8 cellular contexts compared by ENCODE assay signal in the genomic region with DNA sequence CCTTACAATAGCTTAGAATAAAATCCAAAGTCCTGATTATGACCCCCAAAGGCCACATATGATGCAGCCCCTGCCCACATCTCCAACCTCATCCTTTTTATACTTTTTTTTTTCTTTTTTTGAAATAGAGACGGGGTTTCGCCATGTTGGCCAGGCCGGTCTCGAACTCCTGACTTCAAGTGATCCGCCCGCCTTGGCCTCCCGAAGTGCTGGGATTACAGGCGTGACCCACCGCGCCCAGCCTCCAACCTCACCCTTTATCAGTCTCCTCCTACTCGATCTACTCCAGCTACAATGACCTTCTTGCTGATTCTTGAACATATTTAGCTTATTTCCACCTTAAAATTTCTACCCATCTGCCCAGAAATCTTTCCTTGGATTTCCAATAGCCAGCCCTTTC. TPM values are rescaled to one million over a fixed set of nuclear protein-coding genes. Genes with fewer than 3 reads are reported as not detected.
DNase-seq lines count a peak whose midpoint lies in the region; ATAC-seq and TF ChIP-seq lines count a peak whose summit lies in the region.

No MANE protein-coding gene starts in this region.

- peak overlapping the region; percentile 98 for H3K27ac Mint-ChIP-seq in stimulated activated naive CD8-positive, alpha-beta T cell treated with anti-CD3 and anti-CD28 coated beads, Interleukin-15, Interleukin-2, amounts not matched to agents 100 ng/mL and 50 ng/mL, for 24 hours
- peak overlapping the region; percentile 99 for H3K27ac Mint-ChIP-seq in mesothelial cell of epicardium

- H3K4me1 ChIP-seq in body of pancreas, result peaks cover 33% of the 10 kb centered on the region

- no peak for TF ChIP-seq CTCF in brain microvascular endothelial cell (IDR thresholded peaks at IDR 0.05; ENCODE audit: low read depth, low read length, missing control alignments)
- TF ChIP-seq CTCF in mesothelial cell of epicardium (IDR thresholded peaks at IDR 0.05; ENCODE audit: unreplicated experiment), result no peak
- TF ChIP-seq CTCF in body of pancreas (IDR thresholded peaks at IDR 0.05), result no peak

- H3K36me3 ChIP-seq in brain microvascular endothelial cell (replicated peaks) (peaks cover 3% of the 10 kb centered on the region), body of pancreas (replicated peaks in 1 of 2; ENCODE audit: insufficient read depth in 1 of 2, low read depth in 2 of 2) (no peaks in the 10 kb centered on the region)

- no peak for DNase-seq in stimulated activated naive CD8-positive, alpha-beta T cell treated with anti-CD3 and anti-CD28 coated beads, Interleukin-15, Interleukin-2, amounts not matched to agents 100 U/mL and 50 U/mL, for 24 hours
- DNase-seq in brain microvascular endothelial cell (no peak), mesothelial cell of epicardium (ENCODE audit: low spot score in 2 of 2, unreplicated experiment in 2 of 2) (no peak), NCI-H510A treated with DMSO at 0.1 percent for 48 hours (lab: John Stamatoyannopoulos, UW) (no peak), body of pancreas (no peak)
- DNase-seq in stimulated activated naive CD4-positive, alpha-beta T cell (lab: John Stamatoyannopoulos, UW), result no peak

- no peaks in the 10 kb centered on the region for H3K27me3 Mint-ChIP-seq in stimulated activated naive CD8-positive, alpha-beta T cell treated with anti-CD3 and anti-CD28 coated beads, Interleukin-15, Interleukin-2, amounts not matched to agents 100 ng/mL and 50 ng/mL, for 24 hours
- no peaks in the 10 kb centered on the region for H3K27me3 Mint-ChIP-seq in mesothelial cell of epicardium (ENCODE audit: low read depth)

- peak overlapping the region; percentile 94 for H3K4me3 ChIP-seq in brain microvascular endothelial cell (ENCODE audit: low read depth, low read length)
- peak overlapping the region in 1 of 2 donors; percentile 96 for H3K4me3 ChIP-seq in body of pancreas

- in situ Hi-C loops in brain microvascular endothelial cell (cut with HindIII; ENCODE audit: low pct_ligation_motif_present, low sequenced_read_pairs), result no loop called here

- H3K4me1 Mint-ChIP-seq in stimulated activated naive CD8-positive, alpha-beta T cell treated with anti-CD3 and anti-CD28 coated beads, Interleukin-15, Interleukin-2, amounts not matched to agents 100 ng/mL and 50 ng/mL, for 24 hours (ENCODE audit: low read depth), result peaks cover 61% of the 10 kb centered on the region
- peaks cover 38% of the 10 kb centered on the region for H3K4me1 Mint-ChIP-seq in mesothelial cell of epicardium

- WGBS in body of pancreas, 2 donors, result 7 to 27% methylated on average over 11 of the region's 11 CpGs

- H3K27me3 ChIP-seq in brain microvascular endothelial cell (replicated peaks) (no peaks in the 10 kb centered on the region), body of pancreas (no peaks in the 10 kb centered on the region)

- TF ChIP-seq POLR2A in body of pancreas (IDR thresholded peaks at IDR 0.05), result no peak

- no peak for ATAC-seq in stimulated activated naive CD8-positive, alpha-beta T cell treated with anti-CD3 and anti-CD28 coated beads, Interleukin-15, Interleukin-2, amounts not matched to agents 100 U/mL and 50 U/mL, for 24 hours
- ATAC-seq in body of pancreas (no peak), HG03457 (IDR thresholded peaks at IDR 0.05; ENCODE audit: unreplicated experiment) (no peak)

- H3K9me3 ChIP-seq in body of pancreas, result no peaks in the 10 kb centered on the region

- peak overlapping the region; percentile 93 for H3K4me3 Mint-ChIP-seq in stimulated activated naive CD8-positive, alpha-beta T cell treated with anti-CD3 and anti-CD28 coated beads, Interleukin-15, Interleukin-2, amounts not matched to agents 100 ng/mL and 50 ng/mL, for 24 hours
- peak overlapping the region; percentile 96 for H3K4me3 Mint-ChIP-seq in mesothelial cell of epicardium

- H3K9me3 Mint-ChIP-seq in stimulated activated naive CD8-positive, alpha-beta T cell treated with anti-CD3 and anti-CD28 coated beads, Interleukin-15, Interleukin-2, amounts not matched to agents 100 ng/mL and 50 ng/mL, for 24 hours, result no peaks in the 10 kb centered on the region
- no peaks in the 10 kb centered on the region for H3K9me3 Mint-ChIP-seq in mesothelial cell of epicardium

- peak overlapping the region; percentile 99 for H3K27ac ChIP-seq in brain microvascular endothelial cell
- H3K27ac ChIP-seq in body of pancreas, result peak overlapping the region in 2 of 4 donors; percentile 96 to 99

- intact Hi-C loops in body of pancreas (cut with DNase I), result no loop called here

- peaks cover 36% of the 10 kb centered on the region for H3K36me3 Mint-ChIP-seq in stimulated activated naive CD8-positive, alpha-beta T cell treated with anti-CD3 and anti-CD28 coated beads, Interleukin-15, Interleukin-2, amounts not matched to agents 100 ng/mL and 50 ng/mL, for 24 hours (ENCODE audit: low read depth)
- peaks cover 19% of the 10 kb centered on the region for H3K36me3 Mint-ChIP-seq in mesothelial cell of epicardium

RNA-seq across cellular contexts. Expression of a gene that starts 1.2 kb away (rescaled TPM):
- 64.5 to 71.2 TPM (median 70.9 TPM) in 3 replicates for total RNA-seq in mesothelial cell of epicardium
- total RNA-seq in body of pancreas, result 10 to 100 TPM; 17.1 to 43.2 TPM
